Comparison of ENCODE assay signal across 21 cellular contexts in the genomic region with DNA sequence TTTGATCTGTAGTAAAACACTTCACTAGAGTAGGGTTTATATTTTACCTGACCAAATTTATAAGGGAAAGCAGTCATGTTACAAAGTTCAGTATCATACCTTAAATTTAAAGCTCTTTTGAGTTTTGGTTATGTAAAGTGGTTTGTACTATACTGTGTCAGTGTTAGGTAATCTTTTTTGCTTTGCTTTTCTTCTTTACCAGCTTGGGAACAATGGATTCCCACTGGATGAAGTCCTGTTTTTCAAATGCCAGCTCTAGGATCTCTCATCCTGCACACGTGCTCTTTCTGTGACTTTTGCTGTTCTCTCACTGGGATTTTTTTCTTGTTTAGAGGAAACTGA. TPM values are rescaled to one million over a fixed set of nuclear protein-coding genes. Genes with fewer than 3 reads are reported as not detected.
A peak's percentile ranks its signal among the peaks of the same experiment; 100 is the strongest.
DNase-seq lines count a peak whose midpoint lies in the region; ATAC-seq, FAIRE-seq and TF ChIP-seq lines count a peak whose summit lies in the region.
"Had no signal": no experiment of that assay in that cellular context is flagged by ENCODE, and none has a peak within 500 bp of the region (broad histone marks: within the 10 kb centered on the region; RNA-seq: fewer than 3 reads in every experiment).

No MANE protein-coding gene starts in this region.

- no peaks in the 10 kb centered on the region for H3F3A ChIP-seq in GM23338 (replicated peaks; ENCODE audit: low read depth)

- no peaks in the 10 kb centered on the region for H4K20me1 ChIP-seq in GM23338 (replicated peaks; ENCODE audit: insufficient read depth)
- no peaks in the 10 kb centered on the region for H4K20me1 ChIP-seq in K562 (replicated peaks; ENCODE audit: control insufficient read depth, insufficient read depth, low read length)
- no peaks in the 10 kb centered on the region for H4K20me1 ChIP-seq in osteoblast (ENCODE audit: insufficient read depth, low read length)

- CTCF ChIA-PET in K562 (lab: Yijun Ruan, JAX; ENCODE audit: low intra/inter-chr PET ratio): no interaction called here

- TF ChIP-seq CTCF in GM23338 (conservative IDR thresholded peaks at IDR 0.05; ENCODE audit: low read depth in 2 of 2): no peak
- TF ChIP-seq CTCF in K562 (IDR thresholded peaks at IDR 0.05 in 2 of 3, conservative IDR thresholded peaks at IDR 0.05 in 1 of 3; ENCODE audit: insufficient read depth in 2 of 3, low read depth in 1 of 3, low read length in 3 of 3): no peak
- no peak for TF ChIP-seq CTCF in heart right ventricle (IDR thresholded peaks at IDR 0.05)
- TF ChIP-seq CTCF in osteoblast (IDR thresholded peaks at IDR 0.05; ENCODE audit: extremely low read depth, low read depth, low read length): no peak

- ATAC-seq in GM23338: no peak
- ATAC-seq in K562: no peak
- ATAC-seq in heart right ventricle: peak in 3 of 8 donors; percentile 2 to 67 (median 28)
- no peak for ATAC-seq in sciatic nerve
- no peak for ATAC-seq in HG03095 (IDR thresholded peaks at IDR 0.05; ENCODE audit: unreplicated experiment)

- H3K4me3 ChIP-seq in GM23338 (no peak overlapping the region), K562 (no peak overlapping the region), heart right ventricle (peak overlapping the region in 2 of 10 donors; percentile 4 to 18), osteoblast (ENCODE audit: insufficient read depth, low read length) (no peak overlapping the region)
- H3K4me3 ChIP-seq: coronary artery, esophagus squamous epithelium had no signal

- intact Hi-C loops in K562 (cut with micrococcal nuclease): no loop called here
- intact Hi-C loops in heart right ventricle (cut with DNase I): loop anchor here in 1 of 10 donors (2.0 kb wide), 1 partner anchor 32 kb away; no protein-coding TSS in a partner anchor
- intact Hi-C loops in sciatic nerve (cut with DNase I): no loop called here

- no peak for TF ChIP-seq POLR2A in K562 (conservative IDR thresholded peaks at IDR 0.05)

- H3K9ac ChIP-seq in K562 (ENCODE audit: insufficient read depth in 1 of 2, low read depth in 2 of 2, low read length in 2 of 2): peak overlapping the region in 1 of 2 experiments; percentile 21; a peak in 1 of 4 replicates

- H3K9me3 ChIP-seq in K562 (replicated peaks; ENCODE audit: control insufficient read depth, insufficient read depth, low read depth, low read length) (no peaks in the 10 kb centered on the region), heart right ventricle (no peaks in the 10 kb centered on the region), osteoblast (ENCODE audit: low read depth, low read length) (no peaks in the 10 kb centered on the region)
- H3K9me3 ChIP-seq: esophagus squamous epithelium had no signal

- no peaks in the 10 kb centered on the region for H3K9me1 ChIP-seq in K562 (ENCODE audit: control insufficient read depth, insufficient read depth, low read length)

- no peaks in the 10 kb centered on the region for H3K27me3 Mint-ChIP-seq in GM23338 (ENCODE audit: insufficient read depth, low read depth, poor library complexity)

- TF ChIP-seq RAD21 in K562 (CRISPR knock-in tag; conservative IDR thresholded peaks at IDR 0.05 in 1 of 2, IDR thresholded peaks at IDR 0.05 in 1 of 2): no peak

- DNase-seq in GM23338 (ENCODE audit: low spot score) (no peak), K562 (ENCODE audit: extremely low read depth in 1 of 4, low spot score in 3 of 4) (no peak), heart right ventricle (no peak), osteoblast (ENCODE audit: insufficient read length, low spot score, missing footprints) (no peak), sciatic nerve (ENCODE audit: low spot score) (no peak), cerebellum (ENCODE audit: low spot score) (no peak)
- no peak for DNase-seq in activated CD4-positive, CD25-positive, alpha-beta regulatory T cell treated with anti-CD3 and anti-CD28 coated beads, Interleukin-2, amount 50 U/mL, for 72 hours
- DNase-seq: activated CD4-positive, alpha-beta T cell treated with anti-CD3 and anti-CD28 coated beads, Interleukin-2, amount 10 ng/mL, durations not matched to agents 7 days and 5 days; activated gamma-delta T cell treated with Interleukin-2 at 50 U/mL for 16 hours; anterior cingulate cortex; CD8-positive, alpha-beta memory T cell; DND-41; esophagus squamous epithelium; kidney; NCI-H187; NCI-H345; stimulated activated CD4-positive, alpha-beta T cell treated with anti-CD3 and anti-CD28 coated beads, Interleukin-4, amount 100 ng/mL, for 24 hours; T-helper 1 cell had no signal

- FAIRE-seq in K562 (lab: Jason Lieb, UNC): no peak
- FAIRE-seq: kidney had no signal

- no peaks in the 10 kb centered on the region for H3K36me3 Mint-ChIP-seq in GM23338 (ENCODE audit: low read depth)

- WGBS in K562 (ENCODE audit: insufficient coverage, low coverage, missing lambda C conversion rate): 0% methylated on average over 1 of the region's 1 CpG
- WGBS in heart right ventricle, 2 donors: 0 to 9% methylated on average over 1 of the region's 1 CpG

- H3K4me1 ChIP-seq in GM23338 (ENCODE audit: insufficient read depth) (peaks cover 22% of the 10 kb centered on the region), K562 (replicated peaks in 1 of 2; ENCODE audit: control insufficient read depth in 2 of 2, insufficient read depth in 2 of 2, low read length in 2 of 2) (peaks cover 14 to 38% of the 10 kb centered on the region in 2 experiments), heart right ventricle (peaks cover 4 to 70% (median 39%) of the 10 kb centered on the region in 9 donors), osteoblast (ENCODE audit: insufficient read depth, low read length) (peaks cover 12% of the 10 kb centered on the region)

- no peaks in the 10 kb centered on the region for H3K9me3 Mint-ChIP-seq in GM23338
- H3K9me3 Mint-ChIP-seq: activated CD4-positive, alpha-beta T cell treated with anti-CD3 and anti-CD28 coated beads, Interleukin-2, amount 10 ng/mL, durations not matched to agents 7 days and 5 days; CD8-positive, alpha-beta memory T cell had no signal

- POLR2A ChIA-PET in K562 (lab: Yijun Ruan, JAX): interaction anchor here (0.5 to 1.1 kb wide), 5 partner anchors 10 to 33 kb away, joined by 3 to 5 read pairs (median 4); no protein-coding TSS in a partner anchor

- H3K4me2 ChIP-seq in GM23338 (peak overlapping the region; percentile 50; the same call in 1 of the 2 replicates), K562 (ENCODE audit: insufficient read depth, low read length) (peak overlapping the region; percentile 34; the same call in 1 of the 2 replicates), osteoblast (ENCODE audit: insufficient read depth, low read length) (no peak overlapping the region)

- no peaks in the 10 kb centered on the region for H3K36me3 ChIP-seq in GM23338 (ENCODE audit: insufficient read depth)
- H3K36me3 ChIP-seq in K562 (ENCODE audit: control insufficient read depth, insufficient read depth, low read length): peaks cover 20% of the 10 kb centered on the region
- peaks cover 0 to 12% (median 5%) of the 10 kb centered on the region in 9 donors for H3K36me3 ChIP-seq in heart right ventricle
- H3K36me3 ChIP-seq in osteoblast (ENCODE audit: insufficient read depth, low read length): no peaks in the 10 kb centered on the region

- in situ Hi-C loops in K562 (cut with MboI): no loop called here

- H3K4me3 Mint-ChIP-seq in GM23338: no peak overlapping the region
- H3K4me3 Mint-ChIP-seq: activated CD4-positive, alpha-beta T cell treated with anti-CD3 and anti-CD28 coated beads, Interleukin-2, amount 10 ng/mL, durations not matched to agents 7 days and 5 days; CD8-positive, alpha-beta memory T cell; IgD-negative memory B cell had no signal

- H3K27ac Mint-ChIP-seq in GM23338: no peak overlapping the region
- H3K27ac Mint-ChIP-seq: activated CD4-positive, alpha-beta T cell treated with anti-CD3 and anti-CD28 coated beads, Interleukin-2, amount 10 ng/mL, durations not matched to agents 7 days and 5 days; CD8-positive, alpha-beta memory T cell; IgD-negative memory B cell had no signal

- H3K27me3 ChIP-seq in GM23338 (ENCODE audit: insufficient read depth) (no peaks in the 10 kb centered on the region), K562 (ENCODE audit: control insufficient read depth in 2 of 2, insufficient read depth in 2 of 2, low read length in 2 of 2) (no peaks in the 10 kb centered on the region), heart right ventricle (no peaks in the 10 kb centered on the region), osteoblast (ENCODE audit: insufficient read depth, low read length) (no peaks in the 10 kb centered on the region)
- H3K27me3 ChIP-seq: esophagus squamous epithelium had no signal

- H3K27ac ChIP-seq in GM23338 (ENCODE audit: low read depth): no peak overlapping the region
- peak overlapping the region; percentile 20; the same call in 1 of the 3 replicates for H3K27ac ChIP-seq in K562 (ENCODE audit: extremely low read depth, low read depth, low read length)
- peak overlapping the region in 9 of 10 donors; percentile 25 to 81 (median 62) for H3K27ac ChIP-seq in heart right ventricle
- H3K27ac ChIP-seq in osteoblast (ENCODE audit: low read depth, low read length): peak overlapping the region; percentile 63
- H3K27ac ChIP-seq: coronary artery, esophagus squamous epithelium had no signal

- peaks cover 23% of the 10 kb centered on the region for H3K4me1 Mint-ChIP-seq in GM23338
- H3K4me1 Mint-ChIP-seq: activated CD4-positive, alpha-beta T cell treated with anti-CD3 and anti-CD28 coated beads, Interleukin-2, amount 10 ng/mL, durations not matched to agents 7 days and 5 days; CD8-positive, alpha-beta memory T cell; IgD-negative memory B cell had no signal

- H3K79me2 ChIP-seq in GM23338 (replicated peaks; ENCODE audit: insufficient read depth) (no peaks in the 10 kb centered on the region), K562 (ENCODE audit: control insufficient read depth, insufficient read depth, low read length) (peaks cover 74% of the 10 kb centered on the region), osteoblast (ENCODE audit: insufficient read depth, low read length) (peaks cover 56% of the 10 kb centered on the region)

- H2AFZ ChIP-seq in GM23338: no peak overlapping the region
- H2AFZ ChIP-seq in K562 (ENCODE audit: low read depth, low read length): no peak overlapping the region
- H2AFZ ChIP-seq in osteoblast (ENCODE audit: low read length): no peak overlapping the region

- no peaks in the 10 kb centered on the region for H3K9me2 ChIP-seq in GM23338 (ENCODE audit: insufficient read depth)

- TF ChIP-seq EP300 in K562 (IDR thresholded peaks at IDR 0.05; ENCODE audit: low read length): no peak

- BruUV-seq in K562 (replicated peaks; lab: Mats Ljungman, UMichigan): no TSS peak

RNA-seq across cellular contexts. Expression of gene CYSTM1, which starts 15.9 kb away (rescaled TPM):
- total RNA-seq in GM23338 (2014; rRNA removed; shearing (Covaris generic)): 14.4 and 15.0 TPM in 2 replicates
- polyA plus RNA-seq in GM23338 (2016; fragmentation: Nextera tagmentation; extraction: Ambion mirVana) (42.3 and 46.0 TPM in 2 replicates), K562 (2011; rRNA removed) (92.8 and 98.2 TPM in 2 replicates), K562 (2014; fragmentation: Illumina TruSeq; extraction: Trizol) (139 and 150 TPM in 2 replicates), K562 (2014; fragmentation: Nextera tagmentation; extraction: Ambion mirVana) (100 to 1,000 TPM; 363 to 422 TPM), K562 (2014; rRNA removed) (108 and 126 TPM in 2 replicates), heart right ventricle (100 to 1,000 TPM in 1 of 2 donors, 10 to 100 TPM in 1; 45.0 to 217 TPM)
- total RNA-seq in K562 (2011; cell fraction: chromatin; rRNA removed; ENCODE audit: low replicate concordance): 8.9 and 10.7 TPM in 2 replicates
- total RNA-seq in K562 (2011; cell fraction: nucleolus; rRNA removed): 20.3 and 25.2 TPM in 2 replicates
- 20.1 and 20.5 TPM in 2 replicates for total RNA-seq in K562 (2011; cell fraction: nucleoplasm; rRNA removed)
- total RNA-seq in K562 (2014; rRNA removed) (76.1 and 127 TPM in 2 replicates), K562 (2014; rRNA removed; fragmentation: Illumina TruSeq; extraction: Trizol) (66.6 and 94.6 TPM in 2 replicates), K562 (2015; rRNA removed; fragmentation: Illumina TruSeq; extraction: Trizol) (118 and 129 TPM in 2 replicates), K562 (2021) (76.2 and 86.6 TPM in 2 replicates), heart right ventricle (100 to 1,000 TPM in 3 of 10 donors, 10 to 100 TPM in 7; 55.2 to 114 (median 95.3) TPM), osteoblast (24.2 and 27.9 TPM in 2 replicates), sciatic nerve (49.5 TPM), cerebellum (4.4 TPM)
- polyA plus RNA-seq in K562 (2011; cell fraction: cytosol; rRNA removed): 97.9 and 207 TPM in 2 replicates
- 39.9 and 50.7 TPM in 2 replicates for polyA plus RNA-seq in K562 (2011; cell fraction: nucleus; rRNA removed)
- 136 and 260 TPM in 2 replicates for polyA plus RNA-seq in K562 (2012)
- 31.6 and 43.3 TPM in 2 replicates for polyA minus RNA-seq in K562 (2011; rRNA and poly(A)+ RNA removed)
- polyA minus RNA-seq in K562 (2011; cell fraction: cytosol; rRNA and poly(A)+ RNA removed): 48.6 and 56.5 TPM in 2 replicates
- polyA minus RNA-seq in K562 (2011; cell fraction: nucleus; rRNA and poly(A)+ RNA removed): 22.5 and 23.8 TPM in 2 replicates
